In genomic region chr11:62540804-62541671, GRCh38 we compare ENCODE assay signal across 1 cellular context.
TF ChIP-seq lines count a peak whose summit lies in the region.

No MANE protein-coding gene starts in this region.

TF ChIP-seq in GM12878, 131 proteins besides CTCF, POLR2A, EP300 and RAD21 (continues in another document):
- peak; percentile 96 for TF ChIP-seq NBN (IDR thresholded peaks at IDR 0.05)
- 0 out of 2 replicates have a peak, but pooled peaks have one; percentile 31 for TF ChIP-seq PAX5 (IDR thresholded peaks at IDR 0.05; ENCODE audit: borderline replicate concordance, low read depth, low read length)
- TF ChIP-seq NFXL1 (IDR thresholded peaks at IDR 0.05; ENCODE audit: borderline replicate concordance): no peak
- TF ChIP-seq GATAD2B (conservative IDR thresholded peaks at IDR 0.05; ENCODE audit: low read depth): peak; percentile 96
- no peak for TF ChIP-seq MYB (IDR thresholded peaks at IDR 0.05; ENCODE audit: borderline replicate concordance, low read depth, low read length)
- peak; percentile 97 for TF ChIP-seq DPF2 (IDR thresholded peaks at IDR 0.05)
- no peak for TF ChIP-seq JUND (IDR thresholded peaks at IDR 0.05; ENCODE audit: low read depth, low read length)
- TF ChIP-seq, protein P1, sequence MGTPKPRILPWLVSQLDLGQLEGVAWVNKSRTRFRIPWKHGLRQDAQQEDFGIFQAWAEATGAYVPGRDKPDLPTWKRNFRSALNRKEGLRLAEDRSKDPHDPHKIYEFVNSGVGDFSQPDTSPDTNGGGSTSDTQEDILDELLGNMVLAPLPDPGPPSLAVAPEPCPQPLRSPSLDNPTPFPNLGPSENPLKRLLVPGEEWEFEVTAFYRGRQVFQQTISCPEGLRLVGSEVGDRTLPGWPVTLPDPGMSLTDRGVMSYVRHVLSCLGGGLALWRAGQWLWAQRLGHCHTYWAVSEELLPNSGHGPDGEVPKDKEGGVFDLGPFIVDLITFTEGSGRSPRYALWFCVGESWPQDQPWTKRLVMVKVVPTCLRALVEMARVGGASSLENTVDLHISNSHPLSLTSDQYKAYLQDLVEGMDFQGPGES (IDR thresholded peaks at IDR 0.05): no peak
- TF ChIP-seq HDGF (IDR thresholded peaks at IDR 0.05): peak; percentile 93
- TF ChIP-seq, protein P2, sequence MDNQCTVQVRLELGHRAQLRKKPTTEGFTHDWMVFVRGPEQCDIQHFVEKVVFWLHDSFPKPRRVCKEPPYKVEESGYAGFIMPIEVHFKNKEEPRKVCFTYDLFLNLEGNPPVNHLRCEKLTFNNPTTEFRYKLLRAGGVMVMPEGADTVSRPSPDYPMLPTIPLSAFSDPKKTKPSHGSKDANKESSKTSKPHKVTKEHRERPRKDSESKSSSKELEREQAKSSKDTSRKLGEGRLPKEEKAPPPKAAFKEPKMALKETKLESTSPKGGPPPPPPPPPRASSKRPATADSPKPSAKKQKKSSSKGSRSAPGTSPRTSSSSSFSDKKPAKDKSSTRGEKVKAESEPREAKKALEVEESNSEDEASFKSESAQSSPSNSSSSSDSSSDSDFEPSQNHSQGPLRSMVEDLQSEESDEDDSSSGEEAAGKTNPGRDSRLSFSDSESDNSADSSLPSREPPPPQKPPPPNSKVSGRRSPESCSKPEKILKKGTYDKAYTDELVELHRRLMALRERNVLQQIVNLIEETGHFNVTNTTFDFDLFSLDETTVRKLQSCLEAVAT (IDR thresholded peaks at IDR 0.05): peak; percentile 82
- TF ChIP-seq SMAD1 (IDR thresholded peaks at IDR 0.05; ENCODE audit: low read depth, partially characterized antibody): peak; percentile 54
- TF ChIP-seq ATF7 (IDR thresholded peaks at IDR 0.05; ENCODE audit: low read depth): peak; percentile 73
- no peak for TF ChIP-seq TCF3 (IDR thresholded peaks at IDR 0.05; ENCODE audit: borderline replicate concordance, insufficient read depth, low read depth, low read length)
- peak in 1 of 2 experiments; percentile 37; a peak in 1 of 4 replicates for TF ChIP-seq ETV6 (conservative IDR thresholded peaks at IDR 0.05 in 1 of 2, IDR thresholded peaks at IDR 0.05 in 1 of 2; ENCODE audit: borderline replicate concordance in 1 of 2, low read depth in 1 of 2)
- no peak for TF ChIP-seq CREB1 (IDR thresholded peaks at IDR 0.05; ENCODE audit: low read depth)
- peak; percentile 56 for TF ChIP-seq KLF5 (IDR thresholded peaks at IDR 0.05; ENCODE audit: partially characterized antibody)
- TF ChIP-seq IRF4 (IDR thresholded peaks at IDR 0.05; ENCODE audit: low read depth, low read length): peak; percentile 57; the same call in 1 of the 2 replicates
- no peak for TF ChIP-seq YBX1 (IDR thresholded peaks at IDR 0.05)
- peak; percentile 60 for TF ChIP-seq MEF2B (IDR thresholded peaks at IDR 0.05; ENCODE audit: partially characterized antibody, poor library complexity, severe bottlenecking)
- TF ChIP-seq NKRF (conservative IDR thresholded peaks at IDR 0.05): peak; percentile 35
- TF ChIP-seq ATF3 (IDR thresholded peaks at IDR 0.05; ENCODE audit: borderline replicate concordance, extremely low read depth, low read depth, low read length): no peak
- TF ChIP-seq E2F8 (IDR thresholded peaks at IDR 0.05; ENCODE audit: low read depth, partially characterized antibody): peak; percentile 47
- no peak for TF ChIP-seq HDAC6 (IDR thresholded peaks at IDR 0.05; ENCODE audit: unreplicated experiment)
- TF ChIP-seq RUNX3 (IDR thresholded peaks at IDR 0.05; ENCODE audit: low read length): peak; percentile 84
- peak; percentile 87 for TF ChIP-seq SMARCA5 (IDR thresholded peaks at IDR 0.05)
- TF ChIP-seq RFX5 (IDR thresholded peaks at IDR 0.05; ENCODE audit: low read depth, low read length): no peak
- TF ChIP-seq CHD2 (IDR thresholded peaks at IDR 0.05; ENCODE audit: borderline replicate concordance, low read depth, low read length): 0 out of 2 replicates have a peak, but pooled peaks have one; percentile 36
- peak; percentile 25; the same call in 1 of the 3 replicates for TF ChIP-seq POU2F2 (IDR thresholded peaks at IDR 0.05; ENCODE audit: borderline replicate concordance, low read depth, low read length)
- peak; percentile 53 for TF ChIP-seq RELA (IDR thresholded peaks at IDR 0.05; ENCODE audit: borderline replicate concordance, partially characterized antibody)
- peak; percentile 92 for TF ChIP-seq SPI1 (IDR thresholded peaks at IDR 0.05; ENCODE audit: borderline replicate concordance, insufficient read depth, low read depth, low read length)
- TF ChIP-seq MXI1 (IDR thresholded peaks at IDR 0.05; ENCODE audit: low read depth, low read length): peak; percentile 45
- peak; percentile 51 to 52; a peak in 3 of 4 replicates for TF ChIP-seq BHLHE40 (IDR thresholded peaks at IDR 0.05; ENCODE audit: borderline replicate concordance in 1 of 2, low read depth in 2 of 2, low read length in 1 of 2)
- TF ChIP-seq BACH1 (IDR thresholded peaks at IDR 0.05; ENCODE audit: borderline replicate concordance): peak; percentile 66; the same call in 1 of the 2 replicates
- TF ChIP-seq MYC (IDR thresholded peaks at IDR 0.05; ENCODE audit: insufficient read depth, insufficient read length, insufficient replicate concordance, low read length, severe bottlenecking): peak; percentile 61
- peak; percentile 72 for TF ChIP-seq JUNB (IDR thresholded peaks at IDR 0.05)
- TF ChIP-seq NFIC (IDR thresholded peaks at IDR 0.05; ENCODE audit: low read depth, low read length): 0 out of 2 replicates have a peak, but pooled peaks have one; percentile 71
- peak; percentile 20; the same call in 1 of the 2 replicates for TF ChIP-seq TBL1XR1 (IDR thresholded peaks at IDR 0.05; ENCODE audit: low read depth, low read length)
- TF ChIP-seq MTA3 (IDR thresholded peaks at IDR 0.05; ENCODE audit: borderline replicate concordance, low read length): peak; percentile 77; the same call in 1 of the 2 replicates
- TF ChIP-seq, protein P3, sequence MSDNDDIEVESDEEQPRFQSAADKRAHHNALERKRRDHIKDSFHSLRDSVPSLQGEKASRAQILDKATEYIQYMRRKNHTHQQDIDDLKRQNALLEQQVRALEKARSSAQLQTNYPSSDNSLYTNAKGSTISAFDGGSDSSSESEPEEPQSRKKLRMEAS (IDR thresholded peaks at IDR 0.05; ENCODE audit: low read depth, low read length): peak; percentile 20; the same call in 1 of the 2 replicates
- no peak; the same call in 1 of the 2 replicates for TF ChIP-seq BMI1 (IDR thresholded peaks at IDR 0.05; ENCODE audit: borderline replicate concordance)
- peak; percentile 90 for TF ChIP-seq RELB (IDR thresholded peaks at IDR 0.05; ENCODE audit: low read depth)
- TF ChIP-seq, protein P4, sequence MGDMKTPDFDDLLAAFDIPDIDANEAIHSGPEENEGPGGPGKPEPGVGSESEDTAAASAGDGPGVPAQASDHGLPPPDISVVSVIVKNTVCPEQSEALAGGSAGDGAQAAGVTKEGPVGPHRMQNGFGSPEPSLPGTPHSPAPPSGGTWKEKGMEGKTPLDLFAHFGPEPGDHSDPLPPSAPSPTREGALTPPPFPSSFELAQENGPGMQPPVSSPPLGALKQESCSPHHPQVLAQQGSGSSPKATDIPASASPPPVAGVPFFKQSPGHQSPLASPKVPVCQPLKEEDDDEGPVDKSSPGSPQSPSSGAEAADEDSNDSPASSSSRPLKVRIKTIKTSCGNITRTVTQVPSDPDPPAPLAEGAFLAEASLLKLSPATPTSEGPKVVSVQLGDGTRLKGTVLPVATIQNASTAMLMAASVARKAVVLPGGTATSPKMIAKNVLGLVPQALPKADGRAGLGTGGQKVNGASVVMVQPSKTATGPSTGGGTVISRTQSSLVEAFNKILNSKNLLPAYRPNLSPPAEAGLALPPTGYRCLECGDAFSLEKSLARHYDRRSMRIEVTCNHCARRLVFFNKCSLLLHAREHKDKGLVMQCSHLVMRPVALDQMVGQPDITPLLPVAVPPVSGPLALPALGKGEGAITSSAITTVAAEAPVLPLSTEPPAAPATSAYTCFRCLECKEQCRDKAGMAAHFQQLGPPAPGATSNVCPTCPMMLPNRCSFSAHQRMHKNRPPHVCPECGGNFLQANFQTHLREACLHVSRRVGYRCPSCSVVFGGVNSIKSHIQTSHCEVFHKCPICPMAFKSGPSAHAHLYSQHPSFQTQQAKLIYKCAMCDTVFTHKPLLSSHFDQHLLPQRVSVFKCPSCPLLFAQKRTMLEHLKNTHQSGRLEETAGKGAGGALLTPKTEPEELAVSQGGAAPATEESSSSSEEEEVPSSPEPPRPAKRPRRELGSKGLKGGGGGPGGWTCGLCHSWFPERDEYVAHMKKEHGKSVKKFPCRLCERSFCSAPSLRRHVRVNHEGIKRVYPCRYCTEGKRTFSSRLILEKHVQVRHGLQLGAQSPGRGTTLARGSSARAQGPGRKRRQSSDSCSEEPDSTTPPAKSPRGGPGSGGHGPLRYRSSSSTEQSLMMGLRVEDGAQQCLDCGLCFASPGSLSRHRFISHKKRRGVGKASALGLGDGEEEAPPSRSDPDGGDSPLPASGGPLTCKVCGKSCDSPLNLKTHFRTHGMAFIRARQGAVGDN (IDR thresholded peaks at IDR 0.05): no peak; the same call in 1 of the 2 replicates
- 0 out of 2 replicates have a peak, but pooled peaks have one; percentile 30 for TF ChIP-seq STAT1 (conservative IDR thresholded peaks at IDR 0.05)
- peak; percentile 88 for TF ChIP-seq IKZF1 (conservative IDR thresholded peaks at IDR 0.05)
- TF ChIP-seq ZNF384 (IDR thresholded peaks at IDR 0.05; ENCODE audit: borderline replicate concordance, low read depth, low read length): peak; percentile 83
- TF ChIP-seq MEF2A (IDR thresholded peaks at IDR 0.05; ENCODE audit: insufficient read depth, low read depth, low read length): peak; percentile 14; the same call in 1 of the 2 replicates
- TF ChIP-seq RCOR1 (conservative IDR thresholded peaks at IDR 0.05; ENCODE audit: low read depth, low read length): no peak; the same call in 1 of the 2 replicates
- no peak for TF ChIP-seq NR2C1 (IDR thresholded peaks at IDR 0.05)
- TF ChIP-seq SMC3 (IDR thresholded peaks at IDR 0.05; ENCODE audit: borderline replicate concordance, low read length): peak; percentile 1; the same call in 1 of the 2 replicates
- no peak for TF ChIP-seq STAT3 (IDR thresholded peaks at IDR 0.05; ENCODE audit: low read depth, low read length)
- TF ChIP-seq ZNF207 (IDR thresholded peaks at IDR 0.05; ENCODE audit: borderline replicate concordance): peak; percentile 56; the same call in 1 of the 2 replicates
- TF ChIP-seq TARDBP (IDR thresholded peaks at IDR 0.05; ENCODE audit: borderline replicate concordance): no peak
- TF ChIP-seq PAX8 (IDR thresholded peaks at IDR 0.05): no peak
